11 cellular contexts compared by ENCODE assay signal in genomic region chr5:124920909-124921666, GRCh38.
A peak's percentile ranks its signal among the peaks of the same experiment; 100 is the strongest.
DNase-seq lines count a peak whose midpoint lies in the region; ATAC-seq and TF ChIP-seq lines count a peak whose summit lies in the region.
"Had no signal": no experiment of that assay in that cellular context is flagged by ENCODE, and none has a peak within 500 bp of the region (broad histone marks: within the 10 kb centered on the region; RNA-seq: fewer than 3 reads in every experiment).

No MANE protein-coding gene starts in this region.

- H3K27me3 Mint-ChIP-seq in activated T-helper 17 cell treated with anti-CD3 and anti-CD28 coated beads, Interleukin-2, amount 50 U/mL, for 72 hours = no peaks in the 10 kb centered on the region
- H3K27me3 Mint-ChIP-seq: naive thymus-derived CD4-positive, alpha-beta T cell had no signal

- H3K36me3 Mint-ChIP-seq in activated T-helper 17 cell treated with anti-CD3 and anti-CD28 coated beads, Interleukin-2, amount 50 U/mL, for 72 hours (ENCODE audit: low read depth) = no peaks in the 10 kb centered on the region
- H3K36me3 Mint-ChIP-seq: naive thymus-derived CD4-positive, alpha-beta T cell had no signal

- no peak for DNase-seq in SIG-M5 treated with dmso at 0.1 percent for 504 hours (lab: John Stamatoyannopoulos, UW; ENCODE audit: unreplicated experiment)
- no peak for DNase-seq in NCI-H2171 (lab: John Stamatoyannopoulos, UW)
- DNase-seq in GM03348 (ENCODE audit: low spot score) = no peak
- DNase-seq in HK-2 (ENCODE audit: unreplicated experiment) = no peak
- DNase-seq: activated CD8-positive, alpha-beta memory T cell treated with anti-CD3 and anti-CD28 coated beads, Interleukin-2, amount 50 U/mL, for 48 hours; naive thymus-derived CD4-positive, alpha-beta T cell; NCI-H1436 treated with DMSO at 0.1 percent for 48 hours had no signal

- H3K4me1 Mint-ChIP-seq in activated T-helper 17 cell treated with anti-CD3 and anti-CD28 coated beads, Interleukin-2, amount 50 U/mL, for 72 hours = no peaks in the 10 kb centered on the region
- H3K4me1 Mint-ChIP-seq: naive thymus-derived CD4-positive, alpha-beta T cell had no signal

- H3K27ac Mint-ChIP-seq in activated T-helper 17 cell treated with anti-CD3 and anti-CD28 coated beads, Interleukin-2, amount 50 U/mL, for 72 hours = no peak overlapping the region
- H3K27ac Mint-ChIP-seq: naive thymus-derived CD4-positive, alpha-beta T cell had no signal

- no peak overlapping the region for H3K4me3 Mint-ChIP-seq in activated T-helper 17 cell treated with anti-CD3 and anti-CD28 coated beads, Interleukin-2, amount 50 U/mL, for 72 hours
- H3K4me3 Mint-ChIP-seq: naive thymus-derived CD4-positive, alpha-beta T cell had no signal

- 0 out of 2 replicates have a peak, but pooled peaks have one; percentile 4 for TF ChIP-seq CTCF in GM12874 (IDR thresholded peaks at IDR 0.05; ENCODE audit: insufficient read depth, low read depth, low read length)

- ATAC-seq in GM21381 (IDR thresholded peaks at IDR 0.05; ENCODE audit: unreplicated experiment) (peak; percentile 78), HG03342 (IDR thresholded peaks at IDR 0.05; ENCODE audit: unreplicated experiment) (peak; percentile 94)
- peak; percentile 35 for ATAC-seq in activated T-helper 17 cell treated with anti-CD3 and anti-CD28 coated beads, Interleukin-2, amount 50 U/mL, for 72 hours (replicated peaks)
- ATAC-seq: naive thymus-derived CD4-positive, alpha-beta T cell had no signal

- H3K9me3 Mint-ChIP-seq in activated T-helper 17 cell treated with anti-CD3 and anti-CD28 coated beads, Interleukin-2, amount 50 U/mL, for 72 hours = no peaks in the 10 kb centered on the region

Comparison
In these comparisons a context has a peak if more than half of its experiments do, and no peak if none do; other contexts are left out.
1. ATAC-seq: peak in every context shown above with its lines; median percentile 94 in HG03342; 78 in GM21381; 35 in activated T-helper 17 cell treated with anti-CD3 and anti-CD28 coated beads, Interleukin-2, amount 50 U/mL, for 72 hours.